Comparison of ENCODE assay signal across 8 cellular contexts in the genomic region with DNA sequence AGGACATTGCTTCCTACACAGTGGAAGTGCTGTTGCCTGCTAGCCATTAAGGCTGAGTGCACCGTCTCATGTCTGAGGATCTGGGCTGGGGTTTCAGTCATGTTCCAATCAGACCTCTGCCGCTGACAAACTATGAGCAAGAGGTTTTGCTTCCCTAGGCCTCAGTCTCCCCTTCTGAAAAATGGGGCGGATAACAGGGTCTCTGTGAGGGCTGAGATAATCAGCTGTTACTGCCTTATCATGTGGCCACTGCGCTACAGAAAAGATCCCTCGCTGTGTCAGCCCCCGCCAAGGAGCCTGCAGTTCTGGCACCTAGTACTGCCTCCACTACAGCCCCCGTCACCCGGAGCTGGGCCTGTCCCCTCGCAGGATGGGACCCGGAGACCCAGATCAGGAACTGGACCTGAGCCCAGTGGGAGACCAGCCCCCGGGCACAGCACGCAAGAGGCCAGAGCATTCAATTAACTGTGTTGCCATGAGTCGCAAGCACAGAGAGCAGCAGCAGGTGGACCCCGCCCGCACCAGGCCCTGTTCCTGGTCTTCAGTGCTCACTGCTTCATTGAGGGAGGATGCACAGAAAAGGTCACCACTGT. TPM values are rescaled to one million over a fixed set of nuclear protein-coding genes. Genes with fewer than 3 reads are reported as not detected.
DNase-seq lines count a peak whose midpoint lies in the region; ATAC-seq lines count a peak whose summit lies in the region.

No MANE protein-coding gene starts in this region.

- H3K27ac ChIP-seq in caudate nucleus (ENCODE audit: low read depth, low read length) (peak overlapping the region; percentile 91), mesodermal cell (ENCODE audit: low read depth, low read length, severe bottlenecking) (peak overlapping the region; percentile 84)

- H3K4me1 ChIP-seq in mesodermal cell (ENCODE audit: control insufficient read depth, insufficient read depth, low read length, poor library complexity, severe bottlenecking), result peaks cover 10% of the 10 kb centered on the region

- peak; percentile 52 for DNase-seq in Right ventricle myocardium superior
- DNase-seq in cardiac septum (ENCODE audit: low spot score), result no peak
- no peak for DNase-seq in caudate nucleus (lab: John Stamatoyannopoulos, UW)
- DNase-seq in NOMO-1 treated with dmso at 0.1 percent for 144 hours (lab: John Stamatoyannopoulos, UW; ENCODE audit: unreplicated experiment), result no peak
- no peak for DNase-seq in NCI-H2029 (lab: John Stamatoyannopoulos, UW)

- peak overlapping the region; percentile 42 for H3K4me3 ChIP-seq in mesodermal cell (ENCODE audit: extremely low read depth, insufficient read depth, low read length, poor library complexity, severe bottlenecking)

- intact Hi-C loops in Right ventricle myocardium superior (cut with DNase I), result no loop called here
- intact Hi-C loops in cardiac septum (cut with DNase I), result loop anchor here (10.0 kb wide), 1 partner anchor 376 kb away; the partner anchor contains the start of gene RPS11

- peaks cover 38% of the 10 kb centered on the region for H3K36me3 ChIP-seq in mesodermal cell (ENCODE audit: control insufficient read depth, insufficient read depth, low read length)

- peaks cover 5% of the 10 kb centered on the region for H3K9me3 ChIP-seq in mesodermal cell (ENCODE audit: control insufficient read depth, low read length)

- ATAC-seq in Right ventricle myocardium superior (ENCODE audit: poor library complexity) (no peak), HG03469 (IDR thresholded peaks at IDR 0.05; ENCODE audit: unreplicated experiment) (no peak), HG02623 (IDR thresholded peaks at IDR 0.05; ENCODE audit: unreplicated experiment) (no peak)

- 91 to 95% methylated on average over 14 to 15 of the region's 15 CpGs for WGBS in mesodermal cell (ENCODE audit: insufficient coverage in 2 of 2), 2 experiments

RNA-seq across cellular contexts. Expression of gene PNKP, which starts 3.0 kb away (rescaled TPM):
- total RNA-seq in Right ventricle myocardium superior (36.3 TPM), cardiac septum (49.5 TPM)
- polyA plus RNA-seq in mesodermal cell (2013, experiment 1 of 2), result 49.6 TPM
- polyA plus RNA-seq in mesodermal cell (2013, experiment 2 of 2), result 41.8 TPM

RNA-seq across cellular contexts. Expression of gene AKT1S1, which starts 6.8 kb away (rescaled TPM):
- total RNA-seq in Right ventricle myocardium superior (35.0 TPM), cardiac septum (35.8 TPM)
- polyA plus RNA-seq in mesodermal cell (2013, experiment 1 of 2), result 49.5 TPM
- 40.1 TPM for polyA plus RNA-seq in mesodermal cell (2013, experiment 2 of 2)

RNA-seq across cellular contexts. Expression of gene TBC1D17, which starts 7.1 kb away (rescaled TPM):
- total RNA-seq in Right ventricle myocardium superior (46.0 TPM), cardiac septum (48.0 TPM)
- polyA plus RNA-seq in mesodermal cell (2013, experiment 1 of 2), result 37.6 TPM
- polyA plus RNA-seq in mesodermal cell (2013, experiment 2 of 2), result 34.7 TPM

RNA-seq across cellular contexts. Expression of gene PTOV1, which starts 19.4 kb away (rescaled TPM):
- total RNA-seq in Right ventricle myocardium superior (120 TPM), cardiac septum (95.8 TPM)
- polyA plus RNA-seq in mesodermal cell (2013, experiment 1 of 2), result 311 TPM
- polyA plus RNA-seq in mesodermal cell (2013, experiment 2 of 2), result 245 TPM

RNA-seq across cellular contexts. Expression of gene IL4I1, which starts 26.3 kb away (rescaled TPM):
- total RNA-seq in Right ventricle myocardium superior, result not detected
- 1.2 TPM for total RNA-seq in cardiac septum
- 1.8 TPM for polyA plus RNA-seq in mesodermal cell (2013, experiment 1 of 2)
- polyA plus RNA-seq in mesodermal cell (2013, experiment 2 of 2), result 0.81 TPM
